23 cellular contexts compared by ENCODE assay signal in the genomic region with DNA sequence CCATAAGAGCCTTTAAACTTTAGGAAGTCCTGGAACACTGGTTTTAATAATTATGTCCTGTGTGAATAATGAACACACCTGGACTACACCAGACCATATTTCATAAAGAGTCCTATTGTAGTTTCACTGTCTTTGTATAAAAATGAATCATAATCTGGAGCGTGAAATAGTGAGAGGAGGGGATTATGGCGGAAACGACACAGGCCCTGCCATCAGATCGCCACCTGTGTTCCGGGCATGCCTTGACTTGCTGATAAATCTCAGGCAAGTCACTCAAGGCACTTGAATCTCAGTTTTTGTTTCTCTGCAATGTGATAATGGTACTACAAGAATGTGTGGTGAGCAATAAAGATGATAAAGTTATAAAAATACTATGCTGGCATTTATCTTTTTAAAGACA.
"Had no signal": no experiment of that assay in that cellular context is flagged by ENCODE, and none has a peak within 500 bp of the region (broad histone marks: within the 10 kb centered on the region; RNA-seq: fewer than 3 reads in every experiment).

No MANE protein-coding gene starts in this region.

- H3K4me1 Mint-ChIP-seq: activated naive CD4-positive, alpha-beta T cell treated with anti-CD3 and anti-CD28 coated beads, Interleukin-2, amount 10 ng/mL, durations not matched to agents 7 days and 5 days; naive thymus-derived CD8-positive, alpha-beta T cell; stimulated activated naive B cell treated with anti-CD40 and anti-IgM and Interleukin-4, amounts not matched to agents 10 μg/mL and 1 μg/mL and 100 μg/mL, for 72 hours; T-helper 17 cell had no signal

- DNase-seq: activated CD4-positive, alpha-beta T cell treated with anti-CD3 and anti-CD28 coated beads for 4 hours; activated CD4-positive, alpha-beta T cell treated with anti-CD3 and anti-CD28 coated beads, Interleukin-2, amount 50 U/mL, for 48 hours; activated CD4-positive, CD25-positive, alpha-beta regulatory T cell; activated CD8-positive, alpha-beta memory T cell treated with anti-CD3 and anti-CD28 coated beads, Interleukin-2, amount 50 U/mL, for 48 hours; activated naive CD4-positive, alpha-beta T cell treated with anti-CD3 and anti-CD28 coated beads, Interleukin-2, amount 10 ng/mL, durations not matched to agents 7 days and 5 days; activated T-cell treated with anti-CD3 and anti-CD28 coated beads, Interleukin-2, amount 50 U/mL, for 4 hours; effector CD4-positive, alpha-beta T cell; gastrocnemius medialis; hypothalamus; left colon; lower lobe of right lung; naive thymus-derived CD8-positive, alpha-beta T cell; retina; sigmoid colon; stimulated activated CD4-positive, alpha-beta T cell treated with anti-CD3 and anti-CD28 coated beads, Interleukin-2, amount 100 ng/mL, for 48 hours; stimulated activated CD8-positive, alpha-beta memory T cell treated with anti-CD3 and anti-CD28 coated beads, Interleukin-4, amount 100 ng/mL, for 48 hours; stimulated activated naive B cell treated with anti-CD40 and anti-IgM and Interleukin-4, amounts not matched to agents 10 μg/mL and 1 μg/mL and 100 μg/mL, for 72 hours; SW 1271; T-helper 17 cell; testis; upper lobe of left lung had no signal

- H3K4me3 ChIP-seq: gastrocnemius medialis, lower lobe of right lung, sigmoid colon, testis, upper lobe of left lung had no signal

- H3K27ac Mint-ChIP-seq: activated naive CD4-positive, alpha-beta T cell treated with anti-CD3 and anti-CD28 coated beads, Interleukin-2, amount 10 ng/mL, durations not matched to agents 7 days and 5 days; dendritic cell treated with granulocyte-macrophage colony-stimulating factor and Interleukin-4, amounts not matched to agents 40 ng/mL and 50 ng/mL, for 4 days; naive thymus-derived CD8-positive, alpha-beta T cell; progenitor cell of endocrine pancreas; stimulated activated naive B cell treated with anti-CD40 and anti-IgM and Interleukin-4, amounts not matched to agents 10 μg/mL and 1 μg/mL and 100 μg/mL, for 72 hours; T-helper 17 cell had no signal

- H3K27me3 Mint-ChIP-seq: activated naive CD4-positive, alpha-beta T cell treated with anti-CD3 and anti-CD28 coated beads, Interleukin-2, amount 10 ng/mL, durations not matched to agents 7 days and 5 days; dendritic cell treated with granulocyte-macrophage colony-stimulating factor and Interleukin-4, amounts not matched to agents 40 ng/mL and 50 ng/mL, for 4 days; progenitor cell of endocrine pancreas; stimulated activated naive B cell treated with anti-CD40 and anti-IgM and Interleukin-4, amounts not matched to agents 10 μg/mL and 1 μg/mL and 100 μg/mL, for 72 hours; T-helper 17 cell had no signal

- H3K36me3 Mint-ChIP-seq: activated naive CD4-positive, alpha-beta T cell treated with anti-CD3 and anti-CD28 coated beads, Interleukin-2, amount 10 ng/mL, durations not matched to agents 7 days and 5 days; stimulated activated naive B cell treated with anti-CD40 and anti-IgM and Interleukin-4, amounts not matched to agents 10 μg/mL and 1 μg/mL and 100 μg/mL, for 72 hours had no signal

- H3K4me1 ChIP-seq: gastrocnemius medialis, lower lobe of right lung, sigmoid colon, testis, upper lobe of left lung had no signal

- H3K27me3 ChIP-seq: gastrocnemius medialis, sigmoid colon, testis, upper lobe of left lung had no signal

- H3K27ac ChIP-seq: gastrocnemius medialis, lower lobe of right lung, sigmoid colon, testis, upper lobe of left lung had no signal

- H3K9me3 ChIP-seq: gastrocnemius medialis, testis had no signal

- ATAC-seq: activated T-cell treated with anti-CD3 and anti-CD28 coated beads, Interleukin-2, amount 50 U/mL, for 4 hours; gastrocnemius medialis; left colon; lower lobe of right lung; naive thymus-derived CD8-positive, alpha-beta T cell; stimulated activated naive B cell treated with anti-CD40 and anti-IgM and Interleukin-4, amounts not matched to agents 10 μg/mL and 1 μg/mL and 100 μg/mL, for 72 hours; T-helper 17 cell had no signal

- H3K36me3 ChIP-seq: gastrocnemius medialis, lower lobe of right lung, sigmoid colon, upper lobe of left lung had no signal

- H3K4me3 Mint-ChIP-seq: activated naive CD4-positive, alpha-beta T cell treated with anti-CD3 and anti-CD28 coated beads, Interleukin-2, amount 10 ng/mL, durations not matched to agents 7 days and 5 days; activated T-cell treated with anti-CD3 and anti-CD28 coated beads, Interleukin-2, amount 50 U/mL, for 4 hours; dendritic cell treated with granulocyte-macrophage colony-stimulating factor and Interleukin-4, amounts not matched to agents 40 ng/mL and 50 ng/mL, for 4 days; naive thymus-derived CD8-positive, alpha-beta T cell; stimulated activated naive B cell treated with anti-CD40 and anti-IgM and Interleukin-4, amounts not matched to agents 10 μg/mL and 1 μg/mL and 100 μg/mL, for 72 hours; T-helper 17 cell had no signal
